In the genomic region with DNA sequence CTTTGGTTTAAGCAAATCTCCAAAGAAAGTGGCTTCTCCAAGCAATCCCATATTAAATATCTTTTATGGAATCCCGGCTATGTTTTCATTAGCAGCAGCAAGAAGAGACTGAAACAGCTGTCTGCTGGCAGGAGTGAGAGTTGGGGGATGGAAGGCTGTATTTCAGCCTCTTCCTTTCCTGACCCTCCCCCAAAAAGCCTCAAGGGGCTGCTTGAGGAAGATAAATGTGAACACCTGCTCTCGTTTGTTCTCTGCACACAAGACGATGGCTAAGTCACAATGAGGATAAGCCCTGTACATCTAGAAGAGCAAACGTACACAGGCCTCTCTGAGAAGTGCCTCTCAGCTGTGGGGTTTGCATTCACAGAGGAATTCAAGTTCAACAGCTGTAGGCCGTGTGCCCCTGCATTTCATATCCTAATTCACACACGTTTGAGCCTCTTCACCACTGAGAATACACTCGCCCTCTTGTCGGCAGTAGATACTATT, we compare ENCODE assay signal across 8 cellular contexts. TPM values are rescaled to one million over a fixed set of nuclear protein-coding genes. Genes with fewer than 3 reads are reported as not detected.
A peak's percentile ranks its signal among the peaks of the same experiment; 100 is the strongest.
DNase-seq lines count a peak whose midpoint lies in the region; ATAC-seq, FAIRE-seq and TF ChIP-seq lines count a peak whose summit lies in the region.

No MANE protein-coding gene starts in this region.

- peak overlapping the region; percentile 48 for H3K4me3 Mint-ChIP-seq in T-helper 2 cell treated with Interferon-gamma antibody and Interleukin-4, amounts not matched to agents 5 μg/mL and 100 μg/mL, for 36 hours

- peaks cover 51% of the 10 kb centered on the region for H3K4me1 Mint-ChIP-seq in T-helper 2 cell treated with Interferon-gamma antibody and Interleukin-4, amounts not matched to agents 5 μg/mL and 100 μg/mL, for 36 hours (ENCODE audit: low read depth)

- TF ChIP-seq POLR2A in gastrocnemius medialis (IDR thresholded peaks at IDR 0.05) (no peak), HepG2 (IDR thresholded peaks at IDR 0.05; ENCODE audit: insufficient read depth in 1 of 2, low read depth in 2 of 2, low read length in 2 of 2) (no peak)

- TF ChIP-seq EP300 in HepG2 (IDR thresholded peaks at IDR 0.05; ENCODE audit: low read depth in 2 of 2, low read length in 2 of 2) (no peak), HepG2 (CRISPR knock-in tag; IDR thresholded peaks at IDR 0.05; ENCODE audit: borderline replicate concordance) (no peak)

- H3K36me3 ChIP-seq in SK-N-MC (ENCODE audit: insufficient read depth, low read length) (no peaks in the 10 kb centered on the region), gastrocnemius medialis (no peaks in the 10 kb centered on the region), HepG2 (replicated peaks in 1 of 2; ENCODE audit: control insufficient read depth in 1 of 2, insufficient read depth in 2 of 2, low read length in 2 of 2) (no peaks in the 10 kb centered on the region)

- H3K4me2 ChIP-seq in HepG2 (ENCODE audit: low read depth, low read length): no peak overlapping the region

- no peak for TF ChIP-seq RAD21 in HepG2 (CRISPR knock-in tag; IDR thresholded peaks at IDR 0.05)

- H3K79me2 ChIP-seq in HepG2 (ENCODE audit: insufficient read depth, low read length): no peaks in the 10 kb centered on the region

- peaks cover 73% of the 10 kb centered on the region for H3K36me3 Mint-ChIP-seq in T-helper 2 cell treated with Interferon-gamma antibody and Interleukin-4, amounts not matched to agents 5 μg/mL and 100 μg/mL, for 36 hours (ENCODE audit: low read depth)

- H3K27ac ChIP-seq in SK-N-MC: peak overlapping the region; percentile 2; the same call in 1 of the 2 replicates
- peak overlapping the region; percentile 76 to 86 (median 82) for H3K27ac ChIP-seq in gastrocnemius medialis
- no peak overlapping the region for H3K27ac ChIP-seq in HepG2 (ENCODE audit: extremely low read length, insufficient read depth, low read length)

- no TSS peak for BruUV-seq in HepG2 (replicated peaks; lab: Mats Ljungman, UMichigan)

- H3K9me3 Mint-ChIP-seq in T-helper 2 cell treated with Interferon-gamma antibody and Interleukin-4, amounts not matched to agents 5 μg/mL and 100 μg/mL, for 36 hours: no peaks in the 10 kb centered on the region

- in situ Hi-C loops in gastrocnemius medialis (cut with MboI; ENCODE audit: low sequenced_read_pairs in 4 of 4) (no loop called here), HepG2 (cut with HindIII; ENCODE audit: extremely low pct_ligation_motif_present, low pct_unique_long_range_greater_than_20kb) (no loop called here)

- no peak for FAIRE-seq in HepG2 (lab: Jason Lieb, UNC)

- WGBS in HepG2 (ENCODE audit: low lambda C conversion rate): 18% methylated on average over 8 of the region's 8 CpGs

- H3K27me3 Mint-ChIP-seq in T-helper 2 cell treated with Interferon-gamma antibody and Interleukin-4, amounts not matched to agents 5 μg/mL and 100 μg/mL, for 36 hours (ENCODE audit: low read depth): no peaks in the 10 kb centered on the region

- DNase-seq in T-helper 2 cell treated with Interferon-gamma antibody and Interleukin-4, amounts not matched to agents 5 μg/mL and 100 μg/mL, for 36 hours (ENCODE audit: low spot score): no peak
- DNase-seq in T-helper 2 cell (no peak), SK-N-MC (ENCODE audit: low read depth, low spot score) (no peak), gastrocnemius medialis (no peak), HepG2 (ENCODE audit: low spot score) (no peak), midbrain (lab: John Stamatoyannopoulos, UW) (no peak)

- CTCF ChIA-PET in HepG2 (lab: Yijun Ruan, JAX; ENCODE audit: low intra/inter-chr PET ratio, low total read pairs): no interaction called here

- H2AFZ ChIP-seq in HepG2 (ENCODE audit: low read length): no peak overlapping the region

- peak overlapping the region; percentile 29 for H3K27ac Mint-ChIP-seq in T-helper 2 cell treated with Interferon-gamma antibody and Interleukin-4, amounts not matched to agents 5 μg/mL and 100 μg/mL, for 36 hours

- H3K27me3 ChIP-seq in gastrocnemius medialis: no peaks in the 10 kb centered on the region
- peaks cover 1 to 19% of the 10 kb centered on the region in 2 experiments; a peak in 2 of 5 replicates for H3K27me3 ChIP-seq in HepG2 (ENCODE audit: control insufficient read depth in 1 of 2, insufficient read depth in 2 of 2, low read length in 2 of 2)

- H3K9ac ChIP-seq in SK-N-MC (ENCODE audit: insufficient read length) (no peak overlapping the region), HepG2 (ENCODE audit: insufficient read depth, low read depth, low read length) (no peak overlapping the region)

- POLR2A ChIA-PET in HepG2 (lab: Yijun Ruan, JAX): no interaction called here

- intact Hi-C loops in gastrocnemius medialis (cut with DNase I; ENCODE audit: low total_unique reads) (loop anchor here (5.0 kb wide), 2 partner anchors 88 to 142 kb away; no protein-coding TSS in a partner anchor), HepG2 (cut with micrococcal nuclease; ENCODE audit: unreplicated experiment) (no loop called here)

- peak; percentile 74 for ATAC-seq in HG03354 (IDR thresholded peaks at IDR 0.05; ENCODE audit: poor library complexity, severe bottlenecking, unreplicated experiment)
- ATAC-seq in gastrocnemius medialis: peak; percentile 10 to 37
- ATAC-seq in HG03565 (IDR thresholded peaks at IDR 0.05; ENCODE audit: unreplicated experiment): no peak
- ATAC-seq in HepG2: no peak

- peaks cover 32 to 34% of the 10 kb centered on the region in 2 donors for H3K4me1 ChIP-seq in gastrocnemius medialis
- H3K4me1 ChIP-seq in HepG2 (ENCODE audit: insufficient read depth, low read length): no peaks in the 10 kb centered on the region

- H3K4me3 ChIP-seq in SK-N-MC: peak overlapping the region; percentile 29; the same call in 1 of the 2 replicates
- peak overlapping the region in 3 of 4 donors; percentile 2 to 19 (median 19) for H3K4me3 ChIP-seq in gastrocnemius medialis
- H3K4me3 ChIP-seq in HepG2 (replicated peaks in 1 of 3; ENCODE audit: insufficient read depth in 1 of 3, low read depth in 2 of 3, low read length in 3 of 3): no peak overlapping the region

- H3K9me3 ChIP-seq in SK-N-MC (ENCODE audit: low read depth, low read length) (no peaks in the 10 kb centered on the region), gastrocnemius medialis (no peaks in the 10 kb centered on the region), HepG2 (ENCODE audit: low read length) (no peaks in the 10 kb centered on the region)

- TF ChIP-seq CTCF in gastrocnemius medialis (IDR thresholded peaks at IDR 0.05 in 4 of 5, conservative IDR thresholded peaks at IDR 0.05 in 1 of 5) (no peak), HepG2 (CRISPR knock-in tag; IDR thresholded peaks at IDR 0.05) (no peak)

- no peaks in the 10 kb centered on the region for H4K20me1 ChIP-seq in HepG2 (ENCODE audit: insufficient read depth, low read length)

TF ChIP-seq in HepG2, 621 proteins besides CTCF, POLR2A, EP300 and RAD21 (continues in another document):
- TF ChIP-seq ZNF468 (CRISPR knock-in tag; IDR thresholded peaks at IDR 0.05) (no peak), U2AF1 (optimal IDR thresholded peaks at IDR 0.05; ENCODE audit: low read depth, low read length) (no peak), TGIF2 (CRISPR knock-in tag; IDR thresholded peaks at IDR 0.05) (no peak), ZNF691 (CRISPR knock-in tag; IDR thresholded peaks at IDR 0.05; ENCODE audit: borderline replicate concordance, low read depth) (no peak)

RNA-seq across cellular contexts. Expression of gene RIPOR2, which starts 16.3 kb away (rescaled TPM):
- total RNA-seq in gastrocnemius medialis: 10 to 100 TPM in 3 of 4 donors, 1 to 10 TPM in 1; 5.2 to 34.0 (median 21.2) TPM
- total RNA-seq in HepG2 (2016; rRNA removed; fragmentation: Illumina TruSeq; extraction: Trizol): 0.02 and 0.06 TPM in 2 replicates
- not detected in 2 replicates for total RNA-seq in HepG2 (2016; cell fraction: cytosol; rRNA removed; fragmentation: Illumina TruSeq; extraction: Trizol; ENCODE audit: low read depth)
- 0.03 and 0.09 TPM in 2 replicates for total RNA-seq in HepG2 (2016; cell fraction: insoluble cytoplasmic fraction; rRNA removed; fragmentation: Illumina TruSeq; extraction: Trizol)
- total RNA-seq in HepG2 (2016; cell fraction: membrane; rRNA removed; fragmentation: Illumina TruSeq; extraction: Trizol): not detected in 2 replicates
- not detected in 2 replicates for total RNA-seq in HepG2 (2016; cell fraction: nucleus; rRNA removed; fragmentation: Illumina TruSeq; extraction: Trizol)
- 0.05 and 0.16 TPM in 2 replicates for polyA plus RNA-seq in HepG2 (2011; rRNA removed)
- polyA plus RNA-seq in HepG2 (2011; cell fraction: cytosol; rRNA removed): 0.01 and 0.03 TPM in 2 replicates
- not detected in 2 replicates for polyA plus RNA-seq in HepG2 (2011; cell fraction: nucleus; rRNA removed)
- 0.05 TPM in 2 replicates for polyA plus RNA-seq in HepG2 (2012)
- 0.02 TPM in 1 of 2 replicates, not detected in the other for polyA plus RNA-seq in HepG2 (2016; cell fraction: cytosol; fragmentation: Illumina TruSeq; extraction: Trizol; ENCODE audit: low read depth)
- 0.07 TPM in 1 of 2 replicates, not detected in the other for polyA plus RNA-seq in HepG2 (2016; cell fraction: insoluble cytoplasmic fraction; fragmentation: Illumina TruSeq; extraction: Trizol; ENCODE audit: low read depth)
- 0.03 TPM in 1 of 2 replicates, not detected in the other for polyA plus RNA-seq in HepG2 (2016; cell fraction: membrane; fragmentation: Illumina TruSeq; extraction: Trizol; ENCODE audit: low read depth)
- 0.18 TPM in 1 of 2 replicates, not detected in the other for polyA plus RNA-seq in HepG2 (2016; cell fraction: nucleus; fragmentation: Illumina TruSeq; extraction: Trizol; ENCODE audit: insufficient read depth, low read depth)
- polyA minus RNA-seq in HepG2 (2011; rRNA and poly(A)+ RNA removed; ENCODE audit: low replicate concordance): 0.33 TPM in 1 of 2 replicates, not detected in the other
- polyA minus RNA-seq in HepG2 (2011; cell fraction: cytosol; rRNA and poly(A)+ RNA removed): not detected in 2 replicates
- polyA minus RNA-seq in HepG2 (2011; cell fraction: nucleus; rRNA and poly(A)+ RNA removed): not detected in 2 replicates

Comparison
In these comparisons a context has a peak if more than half of its experiments do, and no peak if none do; other contexts are left out.
1. ATAC-seq: peak in HG03354 (single experiment) and gastrocnemius medialis (2 of 2); none in HG03565 (single experiment) and HepG2 (single experiment).
2. H3K4me3 ChIP-seq: peak in SK-N-MC (single experiment) and gastrocnemius medialis (3 of 4); none in HepG2 (0 of 3).
3. RNA of gene RIPOR2, which starts 16.3 kb away (total RNA-seq): 5.2 to 34.0 TPM in gastrocnemius medialis; 0.02 to 0.09 TPM in HepG2; every median in the first group is over 4 times any median in the second.